In the genomic region with DNA sequence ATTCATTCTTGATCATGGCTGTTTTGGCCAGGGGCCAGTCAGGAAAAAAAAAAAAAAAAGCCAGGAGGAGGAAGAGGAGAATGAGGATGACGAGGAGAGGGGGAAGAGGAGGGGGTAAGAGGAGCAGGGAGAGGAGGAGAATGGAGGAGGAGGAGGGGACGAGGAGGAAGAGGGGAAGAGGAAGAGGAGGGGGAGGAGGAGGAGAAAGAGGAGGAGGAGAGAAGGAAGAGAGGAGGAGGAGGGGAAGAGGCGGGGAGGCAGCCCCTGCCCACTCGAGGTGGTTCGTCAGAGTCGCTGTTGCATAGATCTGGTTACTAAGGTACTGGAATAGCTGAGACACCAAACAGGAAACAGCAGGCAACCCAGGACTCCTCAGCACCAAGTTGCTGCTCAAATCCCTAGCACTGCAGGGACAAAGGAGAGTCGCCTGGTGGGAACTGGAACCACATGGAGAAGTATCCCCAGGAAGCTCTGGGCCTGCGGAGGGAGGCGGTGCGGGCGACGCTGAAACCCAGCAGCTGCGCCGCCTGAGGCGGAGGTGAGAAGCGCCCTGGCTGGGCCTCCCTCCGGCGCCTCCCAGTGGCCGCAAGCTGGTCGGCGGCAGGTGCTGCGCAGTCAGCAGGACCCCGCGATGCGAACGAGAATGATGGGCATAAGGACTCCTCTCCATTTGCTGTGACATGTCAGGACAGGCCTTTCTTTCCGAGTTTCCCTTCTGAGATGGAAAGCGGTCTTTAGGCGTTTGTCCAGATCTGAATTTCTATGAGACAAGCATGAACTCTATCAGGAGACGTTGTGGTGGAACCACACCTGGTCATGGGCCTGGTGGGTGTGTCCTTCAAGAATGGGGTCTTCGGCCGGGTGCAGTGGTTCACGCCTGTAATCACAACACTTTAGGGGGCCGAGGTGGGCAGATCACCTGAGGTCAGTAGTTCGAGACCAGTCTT, we compare ENCODE assay signal across 1 cellular context.
A peak's percentile ranks its signal among the peaks of the same experiment; 100 is the strongest.
TF ChIP-seq lines count a peak whose summit lies in the region.

No MANE protein-coding gene starts in this region.

TF ChIP-seq in K562, 482 proteins besides CTCF, POLR2A, EP300 and RAD21 (continued from another document and continues in another):
- TF ChIP-seq, protein P1, sequence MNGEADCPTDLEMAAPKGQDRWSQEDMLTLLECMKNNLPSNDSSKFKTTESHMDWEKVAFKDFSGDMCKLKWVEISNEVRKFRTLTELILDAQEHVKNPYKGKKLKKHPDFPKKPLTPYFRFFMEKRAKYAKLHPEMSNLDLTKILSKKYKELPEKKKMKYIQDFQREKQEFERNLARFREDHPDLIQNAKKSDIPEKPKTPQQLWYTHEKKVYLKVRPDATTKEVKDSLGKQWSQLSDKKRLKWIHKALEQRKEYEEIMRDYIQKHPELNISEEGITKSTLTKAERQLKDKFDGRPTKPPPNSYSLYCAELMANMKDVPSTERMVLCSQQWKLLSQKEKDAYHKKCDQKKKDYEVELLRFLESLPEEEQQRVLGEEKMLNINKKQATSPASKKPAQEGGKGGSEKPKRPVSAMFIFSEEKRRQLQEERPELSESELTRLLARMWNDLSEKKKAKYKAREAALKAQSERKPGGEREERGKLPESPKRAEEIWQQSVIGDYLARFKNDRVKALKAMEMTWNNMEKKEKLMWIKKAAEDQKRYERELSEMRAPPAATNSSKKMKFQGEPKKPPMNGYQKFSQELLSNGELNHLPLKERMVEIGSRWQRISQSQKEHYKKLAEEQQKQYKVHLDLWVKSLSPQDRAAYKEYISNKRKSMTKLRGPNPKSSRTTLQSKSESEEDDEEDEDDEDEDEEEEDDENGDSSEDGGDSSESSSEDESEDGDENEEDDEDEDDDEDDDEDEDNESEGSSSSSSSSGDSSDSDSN (IDR thresholded peaks at IDR 0.05; ENCODE audit: borderline replicate concordance in 1 of 2, low read depth in 2 of 2, low read length in 2 of 2): peak in 1 of 2 experiments; percentile 85; a peak in 3 of 4 replicates
- TF ChIP-seq, protein P2, sequence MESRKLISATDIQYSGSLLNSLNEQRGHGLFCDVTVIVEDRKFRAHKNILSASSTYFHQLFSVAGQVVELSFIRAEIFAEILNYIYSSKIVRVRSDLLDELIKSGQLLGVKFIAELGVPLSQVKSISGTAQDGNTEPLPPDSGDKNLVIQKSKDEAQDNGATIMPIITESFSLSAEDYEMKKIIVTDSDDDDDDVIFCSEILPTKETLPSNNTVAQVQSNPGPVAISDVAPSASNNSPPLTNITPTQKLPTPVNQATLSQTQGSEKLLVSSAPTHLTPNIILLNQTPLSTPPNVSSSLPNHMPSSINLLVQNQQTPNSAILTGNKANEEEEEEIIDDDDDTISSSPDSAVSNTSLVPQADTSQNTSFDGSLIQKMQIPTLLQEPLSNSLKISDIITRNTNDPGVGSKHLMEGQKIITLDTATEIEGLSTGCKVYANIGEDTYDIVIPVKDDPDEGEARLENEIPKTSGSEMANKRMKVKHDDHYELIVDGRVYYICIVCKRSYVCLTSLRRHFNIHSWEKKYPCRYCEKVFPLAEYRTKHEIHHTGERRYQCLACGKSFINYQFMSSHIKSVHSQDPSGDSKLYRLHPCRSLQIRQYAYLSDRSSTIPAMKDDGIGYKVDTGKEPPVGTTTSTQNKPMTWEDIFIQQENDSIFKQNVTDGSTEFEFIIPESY (CRISPR knock-in tag; IDR thresholded peaks at IDR 0.05): 0 out of 2 replicates have a peak, but pooled peaks have one; percentile 41
- TF ChIP-seq PHF20 (IDR thresholded peaks at IDR 0.05; ENCODE audit: partially characterized antibody): peak; percentile 40
- 0 out of 2 replicates have a peak, but pooled peaks have one; percentile 30 for TF ChIP-seq PHB2 (IDR thresholded peaks at IDR 0.05; ENCODE audit: low read depth)
- TF ChIP-seq, protein P3, sequence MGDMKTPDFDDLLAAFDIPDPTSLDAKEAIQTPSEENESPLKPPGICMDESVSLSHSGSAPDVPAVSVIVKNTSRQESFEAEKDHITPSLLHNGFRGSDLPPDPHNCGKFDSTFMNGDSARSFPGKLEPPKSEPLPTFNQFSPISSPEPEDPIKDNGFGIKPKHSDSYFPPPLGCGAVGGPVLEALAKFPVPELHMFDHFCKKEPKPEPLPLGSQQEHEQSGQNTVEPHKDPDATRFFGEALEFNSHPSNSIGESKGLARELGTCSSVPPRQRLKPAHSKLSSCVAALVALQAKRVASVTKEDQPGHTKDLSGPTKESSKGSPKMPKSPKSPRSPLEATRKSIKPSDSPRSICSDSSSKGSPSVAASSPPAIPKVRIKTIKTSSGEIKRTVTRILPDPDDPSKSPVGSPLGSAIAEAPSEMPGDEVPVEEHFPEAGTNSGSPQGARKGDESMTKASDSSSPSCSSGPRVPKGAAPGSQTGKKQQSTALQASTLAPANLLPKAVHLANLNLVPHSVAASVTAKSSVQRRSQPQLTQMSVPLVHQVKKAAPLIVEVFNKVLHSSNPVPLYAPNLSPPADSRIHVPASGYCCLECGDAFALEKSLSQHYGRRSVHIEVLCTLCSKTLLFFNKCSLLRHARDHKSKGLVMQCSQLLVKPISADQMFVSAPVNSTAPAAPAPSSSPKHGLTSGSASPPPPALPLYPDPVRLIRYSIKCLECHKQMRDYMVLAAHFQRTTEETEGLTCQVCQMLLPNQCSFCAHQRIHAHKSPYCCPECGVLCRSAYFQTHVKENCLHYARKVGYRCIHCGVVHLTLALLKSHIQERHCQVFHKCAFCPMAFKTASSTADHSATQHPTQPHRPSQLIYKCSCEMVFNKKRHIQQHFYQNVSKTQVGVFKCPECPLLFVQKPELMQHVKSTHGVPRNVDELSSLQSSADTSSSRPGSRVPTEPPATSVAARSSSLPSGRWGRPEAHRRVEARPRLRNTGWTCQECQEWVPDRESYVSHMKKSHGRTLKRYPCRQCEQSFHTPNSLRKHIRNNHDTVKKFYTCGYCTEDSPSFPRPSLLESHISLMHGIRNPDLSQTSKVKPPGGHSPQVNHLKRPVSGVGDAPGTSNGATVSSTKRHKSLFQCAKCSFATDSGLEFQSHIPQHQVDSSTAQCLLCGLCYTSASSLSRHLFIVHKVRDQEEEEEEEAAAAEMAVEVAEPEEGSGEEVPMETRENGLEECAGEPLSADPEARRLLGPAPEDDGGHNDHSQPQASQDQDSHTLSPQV (IDR thresholded peaks at IDR 0.05): peak; percentile 79
- TF ChIP-seq, protein P4, sequence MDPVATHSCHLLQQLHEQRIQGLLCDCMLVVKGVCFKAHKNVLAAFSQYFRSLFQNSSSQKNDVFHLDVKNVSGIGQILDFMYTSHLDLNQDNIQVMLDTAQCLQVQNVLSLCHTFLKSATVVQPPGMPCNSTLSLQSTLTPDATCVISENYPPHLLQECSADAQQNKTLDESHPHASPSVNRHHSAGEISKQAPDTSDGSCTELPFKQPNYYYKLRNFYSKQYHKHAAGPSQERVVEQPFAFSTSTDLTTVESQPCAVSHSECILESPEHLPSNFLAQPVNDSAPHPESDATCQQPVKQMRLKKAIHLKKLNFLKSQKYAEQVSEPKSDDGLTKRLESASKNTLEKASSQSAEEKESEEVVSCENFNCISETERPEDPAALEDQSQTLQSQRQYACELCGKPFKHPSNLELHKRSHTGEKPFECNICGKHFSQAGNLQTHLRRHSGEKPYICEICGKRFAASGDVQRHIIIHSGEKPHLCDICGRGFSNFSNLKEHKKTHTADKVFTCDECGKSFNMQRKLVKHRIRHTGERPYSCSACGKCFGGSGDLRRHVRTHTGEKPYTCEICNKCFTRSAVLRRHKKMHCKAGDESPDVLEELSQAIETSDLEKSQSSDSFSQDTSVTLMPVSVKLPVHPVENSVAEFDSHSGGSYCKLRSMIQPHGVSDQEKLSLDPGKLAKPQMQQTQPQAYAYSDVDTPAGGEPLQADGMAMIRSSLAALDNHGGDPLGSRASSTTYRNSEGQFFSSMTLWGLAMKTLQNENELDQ (CRISPR knock-in tag; IDR thresholded peaks at IDR 0.05; ENCODE audit: borderline replicate concordance): 0 out of 2 replicates have a peak, but pooled peaks have one; percentile 53
- TF ChIP-seq SMAD4 (CRISPR knock-in tag; conservative IDR thresholded peaks at IDR 0.05): 0 out of 2 replicates have a peak, but pooled peaks have one; percentile 36
- no peak for TF ChIP-seq RAD51 (IDR thresholded peaks at IDR 0.05; ENCODE audit: borderline replicate concordance, low read depth)
- TF ChIP-seq, protein P5, sequence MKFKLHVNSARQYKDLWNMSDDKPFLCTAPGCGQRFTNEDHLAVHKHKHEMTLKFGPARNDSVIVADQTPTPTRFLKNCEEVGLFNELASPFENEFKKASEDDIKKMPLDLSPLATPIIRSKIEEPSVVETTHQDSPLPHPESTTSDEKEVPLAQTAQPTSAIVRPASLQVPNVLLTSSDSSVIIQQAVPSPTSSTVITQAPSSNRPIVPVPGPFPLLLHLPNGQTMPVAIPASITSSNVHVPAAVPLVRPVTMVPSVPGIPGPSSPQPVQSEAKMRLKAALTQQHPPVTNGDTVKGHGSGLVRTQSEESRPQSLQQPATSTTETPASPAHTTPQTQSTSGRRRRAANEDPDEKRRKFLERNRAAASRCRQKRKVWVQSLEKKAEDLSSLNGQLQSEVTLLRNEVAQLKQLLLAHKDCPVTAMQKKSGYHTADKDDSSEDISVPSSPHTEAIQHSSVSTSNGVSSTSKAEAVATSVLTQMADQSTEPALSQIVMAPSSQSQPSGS (CRISPR knock-in tag; IDR thresholded peaks at IDR 0.05): no peak
- no peak for TF ChIP-seq IFI16 (CRISPR knock-in tag; IDR thresholded peaks at IDR 0.05)
- no peak for TF ChIP-seq ZNF583 (CRISPR knock-in tag; IDR thresholded peaks at IDR 0.05)
- TF ChIP-seq, protein P6, sequence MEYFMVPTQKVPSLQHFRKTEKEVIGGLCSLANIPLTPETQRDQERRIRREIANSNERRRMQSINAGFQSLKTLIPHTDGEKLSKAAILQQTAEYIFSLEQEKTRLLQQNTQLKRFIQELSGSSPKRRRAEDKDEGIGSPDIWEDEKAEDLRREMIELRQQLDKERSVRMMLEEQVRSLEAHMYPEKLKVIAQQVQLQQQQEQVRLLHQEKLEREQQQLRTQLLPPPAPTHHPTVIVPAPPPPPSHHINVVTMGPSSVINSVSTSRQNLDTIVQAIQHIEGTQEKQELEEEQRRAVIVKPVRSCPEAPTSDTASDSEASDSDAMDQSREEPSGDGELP (CRISPR knock-in tag; IDR thresholded peaks at IDR 0.05; ENCODE audit: borderline replicate concordance): peak; percentile 88
- peak; percentile 45; the same call in 1 of the 2 replicates for TF ChIP-seq EP400 (IDR thresholded peaks at IDR 0.05)
- no peak for TF ChIP-seq ZNF76 (CRISPR knock-in tag; IDR thresholded peaks at IDR 0.05; ENCODE audit: borderline replicate concordance)
- TF ChIP-seq RNF2 (IDR thresholded peaks at IDR 0.05): peak; percentile 61; the same call in 1 of the 2 replicates
- no peak for TF ChIP-seq SIRT6 (IDR thresholded peaks at IDR 0.05; ENCODE audit: low read depth, low read length)
- peak in 1 of 2 experiments; percentile 74; a peak in 2 of 4 replicates for TF ChIP-seq HDAC1 (IDR thresholded peaks at IDR 0.05)
- no peak for TF ChIP-seq FUS (optimal IDR thresholded peaks at IDR 0.05; ENCODE audit: low read depth, low read length)
- no peak for TF ChIP-seq THRAP3 (IDR thresholded peaks at IDR 0.05; ENCODE audit: borderline replicate concordance)
- TF ChIP-seq ZNF274 (IDR thresholded peaks at IDR 0.05; ENCODE audit: borderline replicate concordance, low read depth, low read length): no peak
- TF ChIP-seq ZC3H11A (IDR thresholded peaks at IDR 0.05; ENCODE audit: low read depth, low read length): 0 out of 2 replicates have a peak, but pooled peaks have one; percentile 25
- TF ChIP-seq, protein P7, sequence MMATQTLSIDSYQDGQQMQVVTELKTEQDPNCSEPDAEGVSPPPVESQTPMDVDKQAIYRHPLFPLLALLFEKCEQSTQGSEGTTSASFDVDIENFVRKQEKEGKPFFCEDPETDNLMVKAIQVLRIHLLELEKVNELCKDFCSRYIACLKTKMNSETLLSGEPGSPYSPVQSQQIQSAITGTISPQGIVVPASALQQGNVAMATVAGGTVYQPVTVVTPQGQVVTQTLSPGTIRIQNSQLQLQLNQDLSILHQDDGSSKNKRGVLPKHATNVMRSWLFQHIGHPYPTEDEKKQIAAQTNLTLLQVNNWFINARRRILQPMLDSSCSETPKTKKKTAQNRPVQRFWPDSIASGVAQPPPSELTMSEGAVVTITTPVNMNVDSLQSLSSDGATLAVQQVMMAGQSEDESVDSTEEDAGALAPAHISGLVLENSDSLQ (IDR thresholded peaks at IDR 0.05): no peak
- no peak for TF ChIP-seq GATAD2B (IDR thresholded peaks at IDR 0.05; ENCODE audit: borderline replicate concordance)
- TF ChIP-seq NEUROD1 (IDR thresholded peaks at IDR 0.05; ENCODE audit: borderline replicate concordance, low read depth, low read length, partially characterized antibody): peak; percentile 44
- TF ChIP-seq BHLHE40 (IDR thresholded peaks at IDR 0.05; ENCODE audit: low read length): peak; percentile 52; the same call in 1 of the 2 replicates
- peak; percentile 50; the same call in 1 of the 2 replicates for TF ChIP-seq ETV1 (tag; conservative IDR thresholded peaks at IDR 0.05; ENCODE audit: low read depth)
- TF ChIP-seq SRSF7 (optimal IDR thresholded peaks at IDR 0.05; ENCODE audit: low read depth, low read length): no peak
- TF ChIP-seq ARID1B (IDR thresholded peaks at IDR 0.05): 0 out of 2 replicates have a peak, but pooled peaks have one; percentile 52
- TF ChIP-seq ZNF133 (CRISPR knock-in tag; IDR thresholded peaks at IDR 0.05): no peak
- TF ChIP-seq KLF16 (IDR thresholded peaks at IDR 0.05): peak; percentile 72
- TF ChIP-seq, protein P8, sequence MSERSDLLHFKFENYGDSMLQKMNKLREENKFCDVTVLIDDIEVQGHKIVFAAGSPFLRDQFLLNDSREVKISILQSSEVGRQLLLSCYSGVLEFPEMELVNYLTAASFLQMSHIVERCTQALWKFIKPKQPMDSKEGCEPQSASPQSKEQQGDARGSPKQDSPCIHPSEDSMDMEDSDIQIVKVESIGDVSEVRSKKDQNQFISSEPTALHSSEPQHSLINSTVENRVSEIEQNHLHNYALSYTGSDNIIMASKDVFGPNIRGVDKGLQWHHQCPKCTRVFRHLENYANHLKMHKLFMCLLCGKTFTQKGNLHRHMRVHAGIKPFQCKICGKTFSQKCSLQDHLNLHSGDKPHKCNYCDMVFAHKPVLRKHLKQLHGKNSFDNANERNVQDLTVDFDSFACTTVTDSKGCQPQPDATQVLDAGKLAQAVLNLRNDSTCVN (CRISPR knock-in tag; IDR thresholded peaks at IDR 0.05): 0 out of 2 replicates have a peak, but pooled peaks have one; percentile 45
- peak; percentile 94 for TF ChIP-seq LARP7 (IDR thresholded peaks at IDR 0.05)
- TF ChIP-seq, protein P9, sequence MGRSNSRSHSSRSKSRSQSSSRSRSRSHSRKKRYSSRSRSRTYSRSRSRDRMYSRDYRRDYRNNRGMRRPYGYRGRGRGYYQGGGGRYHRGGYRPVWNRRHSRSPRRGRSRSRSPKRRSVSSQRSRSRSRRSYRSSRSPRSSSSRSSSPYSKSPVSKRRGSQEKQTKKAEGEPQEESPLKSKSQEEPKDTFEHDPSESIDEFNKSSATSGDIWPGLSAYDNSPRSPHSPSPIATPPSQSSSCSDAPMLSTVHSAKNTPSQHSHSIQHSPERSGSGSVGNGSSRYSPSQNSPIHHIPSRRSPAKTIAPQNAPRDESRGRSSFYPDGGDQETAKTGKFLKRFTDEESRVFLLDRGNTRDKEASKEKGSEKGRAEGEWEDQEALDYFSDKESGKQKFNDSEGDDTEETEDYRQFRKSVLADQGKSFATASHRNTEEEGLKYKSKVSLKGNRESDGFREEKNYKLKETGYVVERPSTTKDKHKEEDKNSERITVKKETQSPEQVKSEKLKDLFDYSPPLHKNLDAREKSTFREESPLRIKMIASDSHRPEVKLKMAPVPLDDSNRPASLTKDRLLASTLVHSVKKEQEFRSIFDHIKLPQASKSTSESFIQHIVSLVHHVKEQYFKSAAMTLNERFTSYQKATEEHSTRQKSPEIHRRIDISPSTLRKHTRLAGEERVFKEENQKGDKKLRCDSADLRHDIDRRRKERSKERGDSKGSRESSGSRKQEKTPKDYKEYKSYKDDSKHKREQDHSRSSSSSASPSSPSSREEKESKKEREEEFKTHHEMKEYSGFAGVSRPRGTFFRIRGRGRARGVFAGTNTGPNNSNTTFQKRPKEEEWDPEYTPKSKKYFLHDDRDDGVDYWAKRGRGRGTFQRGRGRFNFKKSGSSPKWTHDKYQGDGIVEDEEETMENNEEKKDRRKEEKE (IDR thresholded peaks at IDR 0.05; ENCODE audit: borderline replicate concordance in 1 of 2, control insufficient read depth in 1 of 2, low read depth in 2 of 2, low read length in 1 of 2): no peak
- no peak for TF ChIP-seq MCM3 (IDR thresholded peaks at IDR 0.05)
- TF ChIP-seq RB1 (IDR thresholded peaks at IDR 0.05; ENCODE audit: low read depth): peak; percentile 94
